In the genomic region with DNA sequence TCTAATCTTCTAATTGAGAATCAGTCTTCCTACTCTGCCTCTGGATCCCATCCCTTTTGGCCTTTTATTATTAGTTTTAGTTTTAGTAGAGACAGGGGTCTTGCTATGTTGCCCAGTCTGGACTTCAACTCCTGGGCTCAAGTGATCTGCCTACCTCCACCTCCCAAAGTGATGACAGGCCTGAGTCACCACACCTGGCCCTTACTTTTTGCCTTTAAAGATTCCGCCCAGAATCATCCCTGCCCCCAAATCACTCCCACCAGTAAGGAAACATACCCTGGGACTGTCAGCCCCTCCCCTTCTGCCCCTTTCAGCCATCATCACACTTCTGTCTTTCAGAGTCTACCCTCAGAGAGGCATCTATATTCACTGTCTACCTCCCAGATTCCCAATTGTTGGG, we compare ENCODE assay signal across 34 cellular contexts. TPM values are rescaled to one million over a fixed set of nuclear protein-coding genes. Genes with fewer than 3 reads are reported as not detected.
"Had no signal": no experiment of that assay in that cellular context is flagged by ENCODE, and none has a peak within 500 bp of the region (broad histone marks: within the 10 kb centered on the region; RNA-seq: fewer than 3 reads in every experiment).

No MANE protein-coding gene starts in this region.

- H3K36me3 Mint-ChIP-seq: natural killer cell; neural progenitor cell; stimulated activated effector memory CD8-positive, alpha-beta T cell treated with anti-CD3 and anti-CD28 coated beads, Interleukin-12 subunit alpha, Interleukin-12 subunit beta, amount 100 ng/mL, for 72 hours had no signal

- H3K9me3 ChIP-seq: pancreas, prostate gland, stomach, thoracic aorta, thyroid gland, tibial nerve, upper lobe of right lung, uterus had no signal

- FAIRE-seq: pancreas had no signal

- H3K36me3 ChIP-seq: neural progenitor cell, pancreas, prostate gland, stomach, thoracic aorta, thyroid gland, tibial nerve, upper lobe of right lung, uterus had no signal

- H3K27me3 ChIP-seq: neural progenitor cell, pancreas, stomach, thyroid gland, tibial nerve, upper lobe of right lung, uterus had no signal

- H2AFZ ChIP-seq: neural progenitor cell had no signal

- ATAC-seq: naive thymus-derived CD4-positive, alpha-beta T cell; natural killer cell; pancreas; right cardiac atrium; sciatic nerve; stimulated activated effector memory CD8-positive, alpha-beta T cell treated with anti-CD3 and anti-CD28 coated beads, Interleukin-12 subunit alpha, Interleukin-12 subunit beta, amount 100 ng/mL, for 72 hours; stimulated activated naive B cell treated with anti-CD40 and anti-IgM and Interleukin-4, amounts not matched to agents 10 μg/mL and 1 μg/mL and 100 μg/mL, for 72 hours; upper lobe of right lung had no signal

- H3K27ac Mint-ChIP-seq: naive thymus-derived CD4-positive, alpha-beta T cell; natural killer cell; nephron; neural progenitor cell; stimulated activated effector memory CD8-positive, alpha-beta T cell treated with anti-CD3 and anti-CD28 coated beads, Interleukin-12 subunit alpha, Interleukin-12 subunit beta, amount 100 ng/mL, for 72 hours; stimulated activated naive B cell treated with anti-CD40 and anti-IgM and Interleukin-4, amounts not matched to agents 10 μg/mL and 1 μg/mL and 100 μg/mL, for 72 hours; stimulated activated naive CD8-positive, alpha-beta T cell treated with anti-CD3 and anti-CD28 coated beads, Interleukin-15, Interleukin-2, amounts not matched to agents 100 ng/mL and 50 ng/mL, for 24 hours had no signal

- H3K4me2 ChIP-seq: neural progenitor cell, smooth muscle cell had no signal

- H3K27ac ChIP-seq: neural progenitor cell, pancreas, prostate gland, skin epidermis, stomach, thoracic aorta, thyroid gland, tibial nerve, upper lobe of right lung, uterus had no signal

- H3K9ac ChIP-seq: neural progenitor cell had no signal

- DNase-seq: naive thymus-derived CD4-positive, alpha-beta T cell; natural killer cell; pancreas; posterior cingulate gyrus; right cardiac atrium; stimulated activated CD4-positive, alpha-beta T cell treated with anti-CD3 and anti-CD28 coated beads, Interleukin-15, amount 100 ng/mL, for 24 hours; stimulated activated CD4-positive, alpha-beta T cell treated with anti-CD3 and anti-CD28 coated beads, Interleukin-2, amount 100 ng/mL, for 24 hours; stimulated activated CD4-positive, alpha-beta T cell treated with anti-CD3 and anti-CD28 coated beads, Interleukin-2, amount 100 ng/mL, for 48 hours; stimulated activated CD4-positive, alpha-beta T cell treated with anti-CD3 and anti-CD28 coated beads, Interleukin-4, amount 100 ng/mL, for 24 hours; stimulated activated naive B cell treated with anti-CD40 and anti-IgM and Interleukin-4, amounts not matched to agents 10 μg/mL and 1 μg/mL and 100 μg/mL, for 72 hours; stimulated activated naive CD4-positive, alpha-beta T cell treated with Interleukin-2 at 50 U/mL for 16 hours; stomach; thyroid gland; trophoblast cell; upper lobe of right lung; uterus had no signal

- H3K4me1 Mint-ChIP-seq: naive thymus-derived CD4-positive, alpha-beta T cell; natural killer cell; neural progenitor cell; stimulated activated effector memory CD8-positive, alpha-beta T cell treated with anti-CD3 and anti-CD28 coated beads, Interleukin-12 subunit alpha, Interleukin-12 subunit beta, amount 100 ng/mL, for 72 hours; stimulated activated naive B cell treated with anti-CD40 and anti-IgM and Interleukin-4, amounts not matched to agents 10 μg/mL and 1 μg/mL and 100 μg/mL, for 72 hours had no signal

- H3K4me3 ChIP-seq: neural progenitor cell, pancreas, prostate gland, skin epidermis, smooth muscle cell, stomach, thoracic aorta, thyroid gland, tibial nerve, upper lobe of right lung, uterus had no signal

- H3K4me1 ChIP-seq: neural progenitor cell, pancreas, prostate gland, thyroid gland, tibial nerve, upper lobe of right lung, uterus had no signal

- H3K9me3 Mint-ChIP-seq: natural killer cell; nephron; neural progenitor cell; stimulated activated effector memory CD8-positive, alpha-beta T cell treated with anti-CD3 and anti-CD28 coated beads, Interleukin-12 subunit alpha, Interleukin-12 subunit beta, amount 100 ng/mL, for 72 hours; stimulated activated naive CD8-positive, alpha-beta T cell treated with anti-CD3 and anti-CD28 coated beads, Interleukin-15, Interleukin-2, amounts not matched to agents 100 ng/mL and 50 ng/mL, for 24 hours had no signal

- H3K4me3 Mint-ChIP-seq: naive thymus-derived CD4-positive, alpha-beta T cell; natural killer cell; nephron; neural progenitor cell; stimulated activated effector memory CD8-positive, alpha-beta T cell treated with anti-CD3 and anti-CD28 coated beads, Interleukin-12 subunit alpha, Interleukin-12 subunit beta, amount 100 ng/mL, for 72 hours; stimulated activated naive B cell treated with anti-CD40 and anti-IgM and Interleukin-4, amounts not matched to agents 10 μg/mL and 1 μg/mL and 100 μg/mL, for 72 hours; stimulated activated naive CD8-positive, alpha-beta T cell treated with anti-CD3 and anti-CD28 coated beads, Interleukin-15, Interleukin-2, amounts not matched to agents 100 ng/mL and 50 ng/mL, for 24 hours had no signal

RNA-seq across cellular contexts. Expression of a gene that starts 18.7 kb away (rescaled TPM):
- total RNA-seq: naive thymus-derived CD4-positive, alpha-beta T cell; natural killer cell; omental fat pad; osteocyte; pulmonary artery endothelial cell; renal cortical epithelial cell; right cardiac atrium; sciatic nerve; smooth muscle cell; subcutaneous adipose tissue; temporal lobe; thoracic aorta; thyroid gland; urinary bladder; uterus had no signal
- polyA plus RNA-seq: naive thymus-derived CD4-positive, alpha-beta T cell; neural cell; right cardiac atrium; smooth muscle cell had no signal
